ENCODE assay signal across 8 cellular contexts in the genomic region with DNA sequence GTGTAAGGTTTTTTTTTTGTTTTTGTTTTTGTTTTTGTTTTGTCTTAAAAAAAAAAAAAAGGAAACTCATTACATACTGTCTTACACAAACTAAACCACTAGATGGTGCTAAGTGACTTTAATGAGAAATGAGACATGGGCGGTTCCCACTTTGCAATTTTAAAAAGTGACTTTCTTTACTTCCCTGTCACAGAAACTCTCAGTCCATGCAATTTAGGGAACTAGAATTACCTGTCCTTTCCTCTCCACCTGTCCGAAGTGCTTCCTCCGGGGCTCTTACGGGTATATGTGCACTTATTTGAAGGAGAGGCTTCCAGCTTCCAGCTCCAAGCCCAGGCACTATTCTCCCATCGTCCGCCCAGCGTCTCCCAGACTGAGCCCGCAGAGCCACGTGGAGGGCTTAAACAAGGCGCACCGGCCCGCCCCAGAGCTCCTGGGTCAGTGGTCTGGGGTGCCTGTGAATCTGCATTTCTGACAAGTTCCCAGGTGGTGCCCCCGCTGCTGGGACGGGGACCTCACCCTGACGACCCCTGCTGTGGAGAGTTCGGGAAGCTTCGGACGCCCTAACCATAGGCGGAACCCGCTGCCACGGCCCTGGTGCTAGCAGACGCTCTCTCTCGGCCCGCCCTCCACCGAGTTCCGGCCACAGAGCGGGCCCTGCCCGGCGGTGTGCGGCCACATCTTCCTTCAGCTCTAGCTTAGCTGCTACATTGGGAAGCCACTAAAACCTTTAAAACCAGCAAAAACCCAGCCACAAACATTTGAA. TPM values are rescaled to one million over a fixed set of nuclear protein-coding genes. Genes with fewer than 3 reads are reported as not detected.
DNase-seq lines count a peak whose midpoint lies in the region; ATAC-seq, FAIRE-seq and TF ChIP-seq lines count a peak whose summit lies in the region.

No MANE protein-coding gene starts in this region.

- 1% methylated on average over 23 to 25 of the region's 30 CpGs for WGBS in tibial nerve, 2 donors

- peak; percentile 65 for ATAC-seq in GM21381 (IDR thresholded peaks at IDR 0.05; ENCODE audit: unreplicated experiment)

- H3K27me3 ChIP-seq in tibial nerve: no peaks in the 10 kb centered on the region

- no peaks in the 10 kb centered on the region for H3K36me3 Mint-ChIP-seq in neural crest cell (ENCODE audit: low read depth)

- H3K4me3 ChIP-seq in tibial nerve: peak overlapping the region; percentile 40 to 55 (median 46)

- H3K27me3 Mint-ChIP-seq in neural crest cell (ENCODE audit: low read depth): peaks cover 58% of the 10 kb centered on the region

- H3K27ac Mint-ChIP-seq in neural crest cell (ENCODE audit: unreplicated experiment): peak overlapping the region; percentile 12

- DNase-seq in DMS114 treated with DMSO at 0.1 percent for 48 hours (lab: John Stamatoyannopoulos, UW; ENCODE audit: unreplicated experiment) (peak; percentile 18), HT-29 (ENCODE audit: low spot score) (peak; percentile 73), OCI-M2 (lab: John Stamatoyannopoulos, UW; ENCODE audit: unreplicated experiment) (peak; percentile 62), frontal cortex (ENCODE audit: low spot score in 2 of 2) (peak; percentile 47 to 60), neural crest cell (ENCODE audit: low read depth, low spot score) (peak; percentile 35), tibial nerve (ENCODE audit: low spot score in 2 of 2) (peak in 1 of 2 donors; percentile 28)
- peak; percentile 43 for DNase-seq in activated effector memory CD4-positive, alpha-beta T cell treated with Interleukin-2 at 50 U/mL for 16 hours

- TF ChIP-seq CTCF in neural crest cell (conservative IDR thresholded peaks at IDR 0.05): peak; percentile 88
- peak; percentile 56 to 70 (median 67) for TF ChIP-seq CTCF in tibial nerve (IDR thresholded peaks at IDR 0.05)

- TF ChIP-seq EP300 in tibial nerve (IDR thresholded peaks at IDR 0.05): no peak

- TF ChIP-seq POLR2A in tibial nerve (IDR thresholded peaks at IDR 0.05): peak in 1 of 2 donors; percentile 7

- peak; percentile 90 for FAIRE-seq in frontal cortex (lab: Jason Lieb, UNC)

- no peaks in the 10 kb centered on the region for H3K36me3 ChIP-seq in tibial nerve

- peak overlapping the region in 2 of 4 donors; percentile 46 to 50 for H3K27ac ChIP-seq in tibial nerve

- peaks cover 17% of the 10 kb centered on the region for H3K4me1 Mint-ChIP-seq in neural crest cell

- H3K4me3 Mint-ChIP-seq in neural crest cell: peak overlapping the region; percentile 87

- H3K9me3 Mint-ChIP-seq in neural crest cell: no peaks in the 10 kb centered on the region

- H3K4me1 ChIP-seq in tibial nerve: peaks cover 0 to 13% (median 0%) of the 10 kb centered on the region in 4 donors

- H3K9me3 ChIP-seq in tibial nerve: no peaks in the 10 kb centered on the region

RNA-seq across cellular contexts. Expression of gene BFSP1, which starts 26.1 kb away (rescaled TPM):
- total RNA-seq in HT-29 (2014; rRNA removed; shearing (Covaris generic)): 0.81 and 1.4 TPM in 2 replicates
- total RNA-seq in frontal cortex (0.41 TPM), neural crest cell (3.9 and 4.2 TPM in 2 replicates), tibial nerve (1 to 10 TPM in 1 of 4 donors, under 1 TPM in 2, not detected in 1; 0.39 to 5.9 (median 0.63) TPM)
